ENCODE assay signal across 35 cellular contexts in the genomic region with DNA sequence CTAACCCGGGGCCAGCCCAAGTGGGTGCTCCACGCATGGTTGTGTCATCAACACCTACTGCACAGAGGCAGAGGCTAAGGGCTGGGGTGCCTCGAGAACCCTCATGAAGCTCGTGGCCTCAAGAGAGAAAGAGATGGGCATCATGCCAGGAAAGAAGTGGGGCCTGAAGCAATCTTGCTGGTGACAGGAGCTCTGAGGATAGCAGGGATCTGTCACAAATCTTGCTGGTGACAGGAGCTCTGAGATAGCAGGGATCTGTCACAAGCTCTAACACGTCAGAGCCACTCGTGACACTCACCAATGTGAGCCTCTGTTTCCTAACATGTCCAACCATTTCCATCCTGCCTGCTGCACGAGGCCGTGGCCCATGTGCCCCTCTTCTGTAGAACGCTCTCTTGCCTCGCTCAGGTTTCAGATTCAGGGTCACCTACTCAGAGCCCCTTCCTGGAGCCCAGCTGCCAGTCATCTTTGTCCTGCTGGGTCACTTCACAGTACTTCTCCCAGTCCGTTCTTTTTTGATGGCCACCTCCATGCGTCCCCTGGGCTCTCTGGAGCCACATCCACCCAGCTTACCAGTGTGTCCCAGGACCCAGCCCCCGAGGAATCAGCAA. TPM values are rescaled to one million over a fixed set of nuclear protein-coding genes. Genes with fewer than 3 reads are reported as not detected.
A peak's percentile ranks its signal among the peaks of the same experiment; 100 is the strongest.
DNase-seq lines count a peak whose midpoint lies in the region; ATAC-seq, FAIRE-seq and TF ChIP-seq lines count a peak whose summit lies in the region.
"Had no signal": no experiment of that assay in that cellular context is flagged by ENCODE, and none has a peak within 500 bp of the region (broad histone marks: within the 10 kb centered on the region; RNA-seq: fewer than 3 reads in every experiment).

No MANE protein-coding gene starts in this region.

- TF ChIP-seq CTCF in heart left ventricle (IDR thresholded peaks at IDR 0.05): no peak
- no peak for TF ChIP-seq CTCF in parathyroid adenoma (IDR thresholded peaks at IDR 0.05)
- TF ChIP-seq CTCF in natural killer cell (IDR thresholded peaks at IDR 0.05): no peak

- H3K4me1 ChIP-seq in heart left ventricle (peaks cover 0 to 7% (median 0%) of the 10 kb centered on the region in 12 donors), parathyroid adenoma (peaks cover 42% of the 10 kb centered on the region)
- H3K4me1 ChIP-seq: HAP-1 had no signal

- H3K27me3 ChIP-seq in heart left ventricle (peaks cover 0 to 14% (median 0%) of the 10 kb centered on the region in 9 donors), parathyroid adenoma (ENCODE audit: control insufficient read depth, insufficient read depth, low read length) (no peaks in the 10 kb centered on the region)
- H3K27me3 ChIP-seq: ovary, right lobe of liver, vagina had no signal

- intact Hi-C loops in heart left ventricle (cut with DNase I): no loop called here
- intact Hi-C loops in natural killer cell (cut with micrococcal nuclease): no loop called here

- H3K36me3 Mint-ChIP-seq in natural killer cell: no peaks in the 10 kb centered on the region
- H3K36me3 Mint-ChIP-seq: activated CD4-positive, alpha-beta memory T cell treated with anti-CD3 and anti-CD28 coated beads for 36 hours; activated naive CD4-positive, alpha-beta T cell treated with anti-CD3 and anti-CD28 coated beads, Interleukin-2, amount 50 U/mL, for 72 hours; naive thymus-derived CD8-positive, alpha-beta T cell had no signal

- peak overlapping the region; percentile 54 for H2AFZ ChIP-seq in parathyroid adenoma

- DNase-seq in NCI-H345 (lab: John Stamatoyannopoulos, UW) (peak; percentile 44), NCI-H345 treated with DMSO at 0.1 percent for 48 hours (lab: John Stamatoyannopoulos, UW; ENCODE audit: unreplicated experiment) (no peak), OCI-M1 (lab: John Stamatoyannopoulos, UW) (peak; percentile 33), heart left ventricle (peak in 1 of 5 donors; percentile 45), natural killer cell (no peak), GM12892 (ENCODE audit: insufficient read length) (no peak)
- DNase-seq: activated CD4-positive, alpha-beta memory T cell treated with anti-CD3 and anti-CD28 coated beads for 36 hours; activated CD4-positive, CD25-positive, alpha-beta regulatory T cell; activated CD8-positive, alpha-beta memory T cell treated with anti-CD3 and anti-CD28 coated beads, Interleukin-2, amount 50 U/mL, for 48 hours; head of caudate nucleus; left colon; midbrain; naive thymus-derived CD8-positive, alpha-beta T cell; NCI-H1048; NCI-H2081 treated with DMSO at 0.1 percent for 48 hours; right lobe of liver; stimulated activated CD4-positive, alpha-beta T cell treated with anti-CD3 and anti-CD28 coated beads, Interleukin-4, amount 100 ng/mL, for 4 hours; stimulated activated naive CD4-positive, alpha-beta T cell; SW 1271; T1000 had no signal

- 40 to 64% (median 49%) methylated on average over 13 of the region's 13 CpGs for WGBS in heart left ventricle, 4 donors

- no peak overlapping the region for H3K4me3 Mint-ChIP-seq in natural killer cell
- H3K4me3 Mint-ChIP-seq: activated CD4-positive, alpha-beta memory T cell treated with anti-CD3 and anti-CD28 coated beads for 36 hours; central memory CD8-positive, alpha-beta T cell; naive thymus-derived CD8-positive, alpha-beta T cell had no signal

- no peak overlapping the region for H3K4me2 ChIP-seq in parathyroid adenoma (ENCODE audit: low read length)
- H3K4me2 ChIP-seq: BLaER1 treated with 17β-estradiol and CSF1 and Interleukin-3, amounts not matched to agents 10 nM and 100 nM had no signal

- peaks cover 0 to 8% (median 0%) of the 10 kb centered on the region in 12 donors for H3K9me3 ChIP-seq in heart left ventricle
- H3K9me3 ChIP-seq in parathyroid adenoma (ENCODE audit: control insufficient read depth, low read length): no peaks in the 10 kb centered on the region
- H3K9me3 ChIP-seq: HAP-1, ovary, right lobe of liver, thoracic aorta, vagina had no signal

- no peaks in the 10 kb centered on the region for H3K4me1 Mint-ChIP-seq in natural killer cell
- H3K4me1 Mint-ChIP-seq: central memory CD8-positive, alpha-beta T cell had no signal

- H3K27ac ChIP-seq in heart left ventricle: peak overlapping the region in 3 of 12 donors; percentile 30 to 49 (median 39)
- peak overlapping the region; percentile 100 for H3K27ac ChIP-seq in parathyroid adenoma
- H3K27ac ChIP-seq: BLaER1 treated with 17β-estradiol and CSF1 and Interleukin-3, amounts not matched to agents 10 nM and 100 nM; epithelial cell of prostate; right lobe of liver; thoracic aorta; vagina had no signal

- H3K9ac ChIP-seq in parathyroid adenoma: no peak overlapping the region
- H3K9ac ChIP-seq: BLaER1 treated with 17β-estradiol and CSF1 and Interleukin-3, amounts not matched to agents 10 nM and 100 nM had no signal

- no peaks in the 10 kb centered on the region for H3K36me3 ChIP-seq in heart left ventricle
- no peaks in the 10 kb centered on the region for H3K36me3 ChIP-seq in parathyroid adenoma (ENCODE audit: control insufficient read depth, insufficient read depth, low read length)
- H3K36me3 ChIP-seq: BLaER1 treated with 17β-estradiol and CSF1 and Interleukin-3, amounts not matched to agents 10 nM and 100 nM; HAP-1; ovary; right lobe of liver; thoracic aorta; vagina had no signal

- peaks cover 0 to 3% of the 10 kb centered on the region in 2 donors for H3K27me3 Mint-ChIP-seq in natural killer cell (ENCODE audit: low read depth in 2 of 2)
- H3K27me3 Mint-ChIP-seq: activated CD4-positive, alpha-beta memory T cell treated with anti-CD3 and anti-CD28 coated beads for 36 hours; central memory CD8-positive, alpha-beta T cell; naive thymus-derived CD8-positive, alpha-beta T cell had no signal

- H3K27ac Mint-ChIP-seq in natural killer cell: no peak overlapping the region
- H3K27ac Mint-ChIP-seq: activated CD4-positive, alpha-beta memory T cell treated with anti-CD3 and anti-CD28 coated beads for 36 hours; activated T-helper 2 cell treated with anti-CD3 and anti-CD28 coated beads, Interferon-gamma antibody, Interleukin-2, Interleukin-4, amounts not matched to agents 10 μg/mL and 5 μg/mL and 100 μg/mL, durations not matched to agents 14 hours and 24 hours and 36 hours had no signal

- TF ChIP-seq POLR2A in heart left ventricle (IDR thresholded peaks at IDR 0.05): no peak
- no peak for TF ChIP-seq POLR2A in GM12892 (IDR thresholded peaks at IDR 0.05; ENCODE audit: low read depth, low read length)

- H3K79me2 ChIP-seq in parathyroid adenoma: no peaks in the 10 kb centered on the region

- no peak overlapping the region for H3K4me3 ChIP-seq in heart left ventricle
- H3K4me3 ChIP-seq in parathyroid adenoma (ENCODE audit: low read depth, low read length): peak overlapping the region; percentile 27
- H3K4me3 ChIP-seq: BLaER1 treated with 17β-estradiol and CSF1 and Interleukin-3, amounts not matched to agents 10 nM and 100 nM; HAP-1; ovary; right lobe of liver; thoracic aorta; vagina had no signal

- no peak for FAIRE-seq in GM12892 (lab: Jason Lieb, UNC)
- FAIRE-seq: astrocyte, GM12891 had no signal

- ATAC-seq in heart left ventricle: peak; percentile 58 to 79 (median 70)
- no peak for ATAC-seq in natural killer cell
- ATAC-seq in GM18909 (IDR thresholded peaks at IDR 0.05; ENCODE audit: poor library complexity, unreplicated experiment): no peak
- ATAC-seq: activated naive CD4-positive, alpha-beta T cell treated with anti-CD3 and anti-CD28 coated beads, Interleukin-2, amount 50 U/mL, for 72 hours; left colon; naive thymus-derived CD8-positive, alpha-beta T cell; right lobe of liver had no signal

- H3K9me3 Mint-ChIP-seq in natural killer cell: no peaks in the 10 kb centered on the region
- H3K9me3 Mint-ChIP-seq: activated CD4-positive, alpha-beta memory T cell treated with anti-CD3 and anti-CD28 coated beads for 36 hours; activated naive CD4-positive, alpha-beta T cell treated with anti-CD3 and anti-CD28 coated beads, Interleukin-2, amount 50 U/mL, for 72 hours; activated T-helper 2 cell treated with anti-CD3 and anti-CD28 coated beads, Interferon-gamma antibody, Interleukin-2, Interleukin-4, amounts not matched to agents 10 μg/mL and 5 μg/mL and 100 μg/mL, durations not matched to agents 14 hours and 24 hours and 36 hours; central memory CD8-positive, alpha-beta T cell; naive thymus-derived CD8-positive, alpha-beta T cell had no signal

RNA-seq across cellular contexts. Expression of gene PNMA6E, which starts 21.1 kb away (rescaled TPM):
- not detected for total RNA-seq in heart left ventricle
- polyA plus RNA-seq in heart left ventricle: not detected
- total RNA-seq in natural killer cell: not detected
- not detected for polyA plus RNA-seq in GM12892 (2012; ENCODE audit: missing spikeins)
- total RNA-seq: activated CD4-positive, alpha-beta memory T cell treated with anti-CD3 and anti-CD28 coated beads for 36 hours; activated naive CD4-positive, alpha-beta T cell treated with anti-CD3 and anti-CD28 coated beads, Interleukin-2, amount 50 U/mL, for 72 hours; activated T-helper 2 cell treated with anti-CD3 and anti-CD28 coated beads, Interferon-gamma antibody, Interleukin-2, Interleukin-4, amounts not matched to agents 10 μg/mL and 5 μg/mL and 100 μg/mL, durations not matched to agents 14 hours and 24 hours and 36 hours; astrocyte; fibroblast of villous mesenchyme; left colon; LHCN-M2; naive thymus-derived CD8-positive, alpha-beta T cell; right lobe of liver; thoracic aorta; vagina had no signal
- polyA plus RNA-seq: naive thymus-derived CD8-positive, alpha-beta T cell had no signal

RNA-seq across cellular contexts. Expression of gene ZFP92, which starts 31.2 kb away (rescaled TPM):
- 1 to 10 TPM in 2 of 9 donors, under 1 TPM in 7; 0.22 to 1.5 (median 0.64) TPM for total RNA-seq in heart left ventricle
- under 1 TPM; 0.23 to 0.47 TPM for polyA plus RNA-seq in heart left ventricle
- 1 to 10 TPM; 1.6 to 3.3 (median 2.9) TPM for total RNA-seq in natural killer cell
- 0.91 TPM for polyA plus RNA-seq in GM12892 (2012; ENCODE audit: missing spikeins)
- total RNA-seq: LHCN-M2 had no signal

RNA-seq across cellular contexts. Expression of gene ZNF275, which starts 46.1 kb away (rescaled TPM):
- total RNA-seq in heart left ventricle: 1 to 10 TPM; 6.0 to 8.6 (median 7.9) TPM
- polyA plus RNA-seq in heart left ventricle: 1 to 10 TPM; 2.1 to 6.3 TPM
- 10 to 100 TPM in 2 of 3 donors, 1 to 10 TPM in 1; 9.1 to 17.4 (median 17.3) TPM for total RNA-seq in natural killer cell
- 6.8 TPM for polyA plus RNA-seq in GM12892 (2012; ENCODE audit: missing spikeins)

RNA-seq across cellular contexts. Expression of gene PNMA6F, which starts 58.5 kb away (rescaled TPM):
- total RNA-seq in heart left ventricle (not detected), natural killer cell (not detected)
- polyA plus RNA-seq in heart left ventricle: not detected
- not detected for polyA plus RNA-seq in GM12892 (2012; ENCODE audit: missing spikeins)
- total RNA-seq: activated CD4-positive, alpha-beta memory T cell treated with anti-CD3 and anti-CD28 coated beads for 36 hours; activated naive CD4-positive, alpha-beta T cell treated with anti-CD3 and anti-CD28 coated beads, Interleukin-2, amount 50 U/mL, for 72 hours; activated T-helper 2 cell treated with anti-CD3 and anti-CD28 coated beads, Interferon-gamma antibody, Interleukin-2, Interleukin-4, amounts not matched to agents 10 μg/mL and 5 μg/mL and 100 μg/mL, durations not matched to agents 14 hours and 24 hours and 36 hours; astrocyte; fibroblast of villous mesenchyme; left colon; LHCN-M2; naive thymus-derived CD8-positive, alpha-beta T cell; ovary; right lobe of liver; thoracic aorta; vagina had no signal
- polyA plus RNA-seq: naive thymus-derived CD8-positive, alpha-beta T cell had no signal

Comparison
In these comparisons a context has a peak if more than half of its experiments do, and no peak if none do; other contexts are left out.
1. DNase-seq: peak in NCI-H345 (single experiment) and OCI-M1 (single experiment); none in NCI-H345 treated with DMSO at 0.1 percent for 48 hours (single experiment), natural killer cell (single experiment) and GM12892 (single experiment).
2. ATAC-seq: peak in heart left ventricle (4 of 4); none in natural killer cell (0 of 3) and GM18909 (single experiment).